Comparison of ENCODE assay signal across 1 cellular context in the genomic region with DNA sequence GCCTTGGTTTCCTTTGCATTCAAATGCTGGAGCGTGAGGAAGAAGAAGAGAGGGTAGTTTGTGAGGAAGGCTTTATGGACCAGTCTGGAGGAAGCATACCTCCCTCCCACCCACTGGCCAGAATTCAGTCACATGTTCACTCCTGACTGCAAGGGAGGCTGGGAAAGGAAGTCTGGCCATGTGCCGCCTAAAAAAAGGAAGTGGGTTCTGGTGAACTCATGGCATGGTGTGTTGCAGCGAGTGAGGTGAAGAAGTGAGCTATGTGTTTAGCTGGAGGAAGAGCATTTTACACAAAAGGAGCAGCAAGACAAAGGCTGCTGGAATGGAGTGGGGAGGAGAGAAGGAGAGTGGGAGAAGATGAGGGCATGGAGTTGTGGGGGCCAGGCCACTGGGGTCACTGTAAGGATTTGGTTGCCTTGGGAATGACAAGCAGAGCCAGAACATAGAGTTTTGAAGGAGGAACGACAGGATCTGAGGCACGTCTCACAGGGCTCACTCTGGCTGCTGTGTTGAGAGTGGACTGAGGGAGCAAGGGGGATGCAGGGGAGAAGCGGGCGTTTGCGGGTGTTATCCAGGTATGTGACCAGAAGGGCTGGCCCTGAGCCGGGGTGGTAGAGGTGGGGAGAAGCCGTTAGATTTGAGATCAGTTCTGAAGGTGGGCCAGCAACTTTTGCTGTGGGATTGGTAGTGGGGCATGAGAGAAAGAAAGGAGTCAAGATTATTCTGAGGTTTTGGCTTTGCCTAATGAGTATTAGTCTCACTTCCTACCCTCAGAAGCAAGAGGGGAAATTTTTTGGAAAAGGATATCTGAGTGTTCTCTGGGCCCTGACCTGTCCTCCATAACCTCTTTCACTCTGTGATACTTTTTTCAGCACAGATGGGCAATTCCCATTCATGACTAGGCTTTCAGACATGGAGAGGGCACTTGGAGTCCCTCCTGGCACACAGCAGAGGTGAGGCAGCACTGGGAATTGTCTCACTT.
TF ChIP-seq lines count a peak whose summit lies in the region.

No MANE protein-coding gene starts in this region.

TF ChIP-seq in GM12878, 131 proteins besides CTCF, POLR2A, EP300 and RAD21 (continued from another document and continues in another):
- TF ChIP-seq, protein P1, sequence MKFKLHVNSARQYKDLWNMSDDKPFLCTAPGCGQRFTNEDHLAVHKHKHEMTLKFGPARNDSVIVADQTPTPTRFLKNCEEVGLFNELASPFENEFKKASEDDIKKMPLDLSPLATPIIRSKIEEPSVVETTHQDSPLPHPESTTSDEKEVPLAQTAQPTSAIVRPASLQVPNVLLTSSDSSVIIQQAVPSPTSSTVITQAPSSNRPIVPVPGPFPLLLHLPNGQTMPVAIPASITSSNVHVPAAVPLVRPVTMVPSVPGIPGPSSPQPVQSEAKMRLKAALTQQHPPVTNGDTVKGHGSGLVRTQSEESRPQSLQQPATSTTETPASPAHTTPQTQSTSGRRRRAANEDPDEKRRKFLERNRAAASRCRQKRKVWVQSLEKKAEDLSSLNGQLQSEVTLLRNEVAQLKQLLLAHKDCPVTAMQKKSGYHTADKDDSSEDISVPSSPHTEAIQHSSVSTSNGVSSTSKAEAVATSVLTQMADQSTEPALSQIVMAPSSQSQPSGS (IDR thresholded peaks at IDR 0.05; ENCODE audit: low read length), result no peak
- TF ChIP-seq NR2C2 (IDR thresholded peaks at IDR 0.05; ENCODE audit: borderline replicate concordance, control insufficient read depth, insufficient read length, low read depth) (no peak), SRF (IDR thresholded peaks at IDR 0.05; ENCODE audit: low read depth in 2 of 2, low read length in 2 of 2) (no peak), RCOR1 (conservative IDR thresholded peaks at IDR 0.05; ENCODE audit: low read depth, low read length) (no peak), BCL11A (IDR thresholded peaks at IDR 0.05; ENCODE audit: low read depth, low read length) (no peak), PML (IDR thresholded peaks at IDR 0.05; ENCODE audit: low read length) (no peak), RBBP5 (conservative IDR thresholded peaks at IDR 0.05) (no peak), IRF4 (IDR thresholded peaks at IDR 0.05; ENCODE audit: low read depth, low read length) (no peak), POU2F2 (IDR thresholded peaks at IDR 0.05; ENCODE audit: borderline replicate concordance, low read depth, low read length) (no peak), CHD4 (IDR thresholded peaks at IDR 0.05) (no peak), TCF7 (IDR thresholded peaks at IDR 0.05; ENCODE audit: borderline replicate concordance) (no peak), GABPA (IDR thresholded peaks at IDR 0.05; ENCODE audit: low read depth) (peak; percentile 56; the same call in 1 of the 2 replicates), RAD51 (IDR thresholded peaks at IDR 0.05) (peak; percentile 87), KDM1A (IDR thresholded peaks at IDR 0.05; ENCODE audit: borderline replicate concordance) (no peak), WRNIP1 (IDR thresholded peaks at IDR 0.05; ENCODE audit: borderline replicate concordance, low read depth, low read length) (no peak), ZNF384 (IDR thresholded peaks at IDR 0.05; ENCODE audit: borderline replicate concordance, low read depth, low read length) (no peak), EED (IDR thresholded peaks at IDR 0.05; ENCODE audit: low read depth) (no peak), NBN (IDR thresholded peaks at IDR 0.05) (peak; percentile 52; the same call in 1 of the 2 replicates), ASH2L (IDR thresholded peaks at IDR 0.05; ENCODE audit: borderline replicate concordance, low read depth) (no peak), NFIC (IDR thresholded peaks at IDR 0.05; ENCODE audit: low read depth, low read length) (no peak), MTA2 (IDR thresholded peaks at IDR 0.05; ENCODE audit: low read depth) (no peak), DPF2 (IDR thresholded peaks at IDR 0.05) (no peak), NR2C1 (IDR thresholded peaks at IDR 0.05) (no peak), HDGF (IDR thresholded peaks at IDR 0.05) (peak; percentile 49; the same call in 1 of the 2 replicates), CREM (IDR thresholded peaks at IDR 0.05; ENCODE audit: low read depth) (no peak), HCFC1 (IDR thresholded peaks at IDR 0.05; ENCODE audit: low read length) (peak; percentile 43; the same call in 1 of the 2 replicates), SPI1 (IDR thresholded peaks at IDR 0.05; ENCODE audit: borderline replicate concordance, insufficient read depth, low read depth, low read length) (peak; percentile 97), CHD2 (IDR thresholded peaks at IDR 0.05; ENCODE audit: borderline replicate concordance, low read depth, low read length) (no peak)
- TF ChIP-seq, protein P2, sequence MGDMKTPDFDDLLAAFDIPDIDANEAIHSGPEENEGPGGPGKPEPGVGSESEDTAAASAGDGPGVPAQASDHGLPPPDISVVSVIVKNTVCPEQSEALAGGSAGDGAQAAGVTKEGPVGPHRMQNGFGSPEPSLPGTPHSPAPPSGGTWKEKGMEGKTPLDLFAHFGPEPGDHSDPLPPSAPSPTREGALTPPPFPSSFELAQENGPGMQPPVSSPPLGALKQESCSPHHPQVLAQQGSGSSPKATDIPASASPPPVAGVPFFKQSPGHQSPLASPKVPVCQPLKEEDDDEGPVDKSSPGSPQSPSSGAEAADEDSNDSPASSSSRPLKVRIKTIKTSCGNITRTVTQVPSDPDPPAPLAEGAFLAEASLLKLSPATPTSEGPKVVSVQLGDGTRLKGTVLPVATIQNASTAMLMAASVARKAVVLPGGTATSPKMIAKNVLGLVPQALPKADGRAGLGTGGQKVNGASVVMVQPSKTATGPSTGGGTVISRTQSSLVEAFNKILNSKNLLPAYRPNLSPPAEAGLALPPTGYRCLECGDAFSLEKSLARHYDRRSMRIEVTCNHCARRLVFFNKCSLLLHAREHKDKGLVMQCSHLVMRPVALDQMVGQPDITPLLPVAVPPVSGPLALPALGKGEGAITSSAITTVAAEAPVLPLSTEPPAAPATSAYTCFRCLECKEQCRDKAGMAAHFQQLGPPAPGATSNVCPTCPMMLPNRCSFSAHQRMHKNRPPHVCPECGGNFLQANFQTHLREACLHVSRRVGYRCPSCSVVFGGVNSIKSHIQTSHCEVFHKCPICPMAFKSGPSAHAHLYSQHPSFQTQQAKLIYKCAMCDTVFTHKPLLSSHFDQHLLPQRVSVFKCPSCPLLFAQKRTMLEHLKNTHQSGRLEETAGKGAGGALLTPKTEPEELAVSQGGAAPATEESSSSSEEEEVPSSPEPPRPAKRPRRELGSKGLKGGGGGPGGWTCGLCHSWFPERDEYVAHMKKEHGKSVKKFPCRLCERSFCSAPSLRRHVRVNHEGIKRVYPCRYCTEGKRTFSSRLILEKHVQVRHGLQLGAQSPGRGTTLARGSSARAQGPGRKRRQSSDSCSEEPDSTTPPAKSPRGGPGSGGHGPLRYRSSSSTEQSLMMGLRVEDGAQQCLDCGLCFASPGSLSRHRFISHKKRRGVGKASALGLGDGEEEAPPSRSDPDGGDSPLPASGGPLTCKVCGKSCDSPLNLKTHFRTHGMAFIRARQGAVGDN (IDR thresholded peaks at IDR 0.05), result peak; percentile 86
- TF ChIP-seq, protein P3, sequence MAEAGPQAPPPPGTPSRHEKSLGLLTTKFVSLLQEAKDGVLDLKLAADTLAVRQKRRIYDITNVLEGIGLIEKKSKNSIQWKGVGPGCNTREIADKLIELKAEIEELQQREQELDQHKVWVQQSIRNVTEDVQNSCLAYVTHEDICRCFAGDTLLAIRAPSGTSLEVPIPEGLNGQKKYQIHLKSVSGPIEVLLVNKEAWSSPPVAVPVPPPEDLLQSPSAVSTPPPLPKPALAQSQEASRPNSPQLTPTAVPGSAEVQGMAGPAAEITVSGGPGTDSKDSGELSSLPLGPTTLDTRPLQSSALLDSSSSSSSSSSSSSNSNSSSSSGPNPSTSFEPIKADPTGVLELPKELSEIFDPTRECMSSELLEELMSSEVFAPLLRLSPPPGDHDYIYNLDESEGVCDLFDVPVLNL (IDR thresholded peaks at IDR 0.05; ENCODE audit: low read depth, low read length), result no peak
- TF ChIP-seq, protein P4, sequence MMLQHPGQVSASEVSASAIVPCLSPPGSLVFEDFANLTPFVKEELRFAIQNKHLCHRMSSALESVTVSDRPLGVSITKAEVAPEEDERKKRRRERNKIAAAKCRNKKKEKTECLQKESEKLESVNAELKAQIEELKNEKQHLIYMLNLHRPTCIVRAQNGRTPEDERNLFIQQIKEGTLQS (IDR thresholded peaks at IDR 0.05; ENCODE audit: borderline replicate concordance, extremely low read depth, low read depth, low read length), result no peak
- TF ChIP-seq, protein P5, sequence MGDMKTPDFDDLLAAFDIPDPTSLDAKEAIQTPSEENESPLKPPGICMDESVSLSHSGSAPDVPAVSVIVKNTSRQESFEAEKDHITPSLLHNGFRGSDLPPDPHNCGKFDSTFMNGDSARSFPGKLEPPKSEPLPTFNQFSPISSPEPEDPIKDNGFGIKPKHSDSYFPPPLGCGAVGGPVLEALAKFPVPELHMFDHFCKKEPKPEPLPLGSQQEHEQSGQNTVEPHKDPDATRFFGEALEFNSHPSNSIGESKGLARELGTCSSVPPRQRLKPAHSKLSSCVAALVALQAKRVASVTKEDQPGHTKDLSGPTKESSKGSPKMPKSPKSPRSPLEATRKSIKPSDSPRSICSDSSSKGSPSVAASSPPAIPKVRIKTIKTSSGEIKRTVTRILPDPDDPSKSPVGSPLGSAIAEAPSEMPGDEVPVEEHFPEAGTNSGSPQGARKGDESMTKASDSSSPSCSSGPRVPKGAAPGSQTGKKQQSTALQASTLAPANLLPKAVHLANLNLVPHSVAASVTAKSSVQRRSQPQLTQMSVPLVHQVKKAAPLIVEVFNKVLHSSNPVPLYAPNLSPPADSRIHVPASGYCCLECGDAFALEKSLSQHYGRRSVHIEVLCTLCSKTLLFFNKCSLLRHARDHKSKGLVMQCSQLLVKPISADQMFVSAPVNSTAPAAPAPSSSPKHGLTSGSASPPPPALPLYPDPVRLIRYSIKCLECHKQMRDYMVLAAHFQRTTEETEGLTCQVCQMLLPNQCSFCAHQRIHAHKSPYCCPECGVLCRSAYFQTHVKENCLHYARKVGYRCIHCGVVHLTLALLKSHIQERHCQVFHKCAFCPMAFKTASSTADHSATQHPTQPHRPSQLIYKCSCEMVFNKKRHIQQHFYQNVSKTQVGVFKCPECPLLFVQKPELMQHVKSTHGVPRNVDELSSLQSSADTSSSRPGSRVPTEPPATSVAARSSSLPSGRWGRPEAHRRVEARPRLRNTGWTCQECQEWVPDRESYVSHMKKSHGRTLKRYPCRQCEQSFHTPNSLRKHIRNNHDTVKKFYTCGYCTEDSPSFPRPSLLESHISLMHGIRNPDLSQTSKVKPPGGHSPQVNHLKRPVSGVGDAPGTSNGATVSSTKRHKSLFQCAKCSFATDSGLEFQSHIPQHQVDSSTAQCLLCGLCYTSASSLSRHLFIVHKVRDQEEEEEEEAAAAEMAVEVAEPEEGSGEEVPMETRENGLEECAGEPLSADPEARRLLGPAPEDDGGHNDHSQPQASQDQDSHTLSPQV (IDR thresholded peaks at IDR 0.05), result no peak
- TF ChIP-seq, protein P6, sequence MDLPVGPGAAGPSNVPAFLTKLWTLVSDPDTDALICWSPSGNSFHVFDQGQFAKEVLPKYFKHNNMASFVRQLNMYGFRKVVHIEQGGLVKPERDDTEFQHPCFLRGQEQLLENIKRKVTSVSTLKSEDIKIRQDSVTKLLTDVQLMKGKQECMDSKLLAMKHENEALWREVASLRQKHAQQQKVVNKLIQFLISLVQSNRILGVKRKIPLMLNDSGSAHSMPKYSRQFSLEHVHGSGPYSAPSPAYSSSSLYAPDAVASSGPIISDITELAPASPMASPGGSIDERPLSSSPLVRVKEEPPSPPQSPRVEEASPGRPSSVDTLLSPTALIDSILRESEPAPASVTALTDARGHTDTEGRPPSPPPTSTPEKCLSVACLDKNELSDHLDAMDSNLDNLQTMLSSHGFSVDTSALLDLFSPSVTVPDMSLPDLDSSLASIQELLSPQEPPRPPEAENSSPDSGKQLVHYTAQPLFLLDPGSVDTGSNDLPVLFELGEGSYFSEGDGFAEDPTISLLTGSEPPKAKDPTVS (IDR thresholded peaks at IDR 0.05; ENCODE audit: low read depth, low read length), result no peak
- TF ChIP-seq, protein P7, sequence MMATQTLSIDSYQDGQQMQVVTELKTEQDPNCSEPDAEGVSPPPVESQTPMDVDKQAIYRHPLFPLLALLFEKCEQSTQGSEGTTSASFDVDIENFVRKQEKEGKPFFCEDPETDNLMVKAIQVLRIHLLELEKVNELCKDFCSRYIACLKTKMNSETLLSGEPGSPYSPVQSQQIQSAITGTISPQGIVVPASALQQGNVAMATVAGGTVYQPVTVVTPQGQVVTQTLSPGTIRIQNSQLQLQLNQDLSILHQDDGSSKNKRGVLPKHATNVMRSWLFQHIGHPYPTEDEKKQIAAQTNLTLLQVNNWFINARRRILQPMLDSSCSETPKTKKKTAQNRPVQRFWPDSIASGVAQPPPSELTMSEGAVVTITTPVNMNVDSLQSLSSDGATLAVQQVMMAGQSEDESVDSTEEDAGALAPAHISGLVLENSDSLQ (IDR thresholded peaks at IDR 0.05), result no peak
- TF ChIP-seq, protein P8, sequence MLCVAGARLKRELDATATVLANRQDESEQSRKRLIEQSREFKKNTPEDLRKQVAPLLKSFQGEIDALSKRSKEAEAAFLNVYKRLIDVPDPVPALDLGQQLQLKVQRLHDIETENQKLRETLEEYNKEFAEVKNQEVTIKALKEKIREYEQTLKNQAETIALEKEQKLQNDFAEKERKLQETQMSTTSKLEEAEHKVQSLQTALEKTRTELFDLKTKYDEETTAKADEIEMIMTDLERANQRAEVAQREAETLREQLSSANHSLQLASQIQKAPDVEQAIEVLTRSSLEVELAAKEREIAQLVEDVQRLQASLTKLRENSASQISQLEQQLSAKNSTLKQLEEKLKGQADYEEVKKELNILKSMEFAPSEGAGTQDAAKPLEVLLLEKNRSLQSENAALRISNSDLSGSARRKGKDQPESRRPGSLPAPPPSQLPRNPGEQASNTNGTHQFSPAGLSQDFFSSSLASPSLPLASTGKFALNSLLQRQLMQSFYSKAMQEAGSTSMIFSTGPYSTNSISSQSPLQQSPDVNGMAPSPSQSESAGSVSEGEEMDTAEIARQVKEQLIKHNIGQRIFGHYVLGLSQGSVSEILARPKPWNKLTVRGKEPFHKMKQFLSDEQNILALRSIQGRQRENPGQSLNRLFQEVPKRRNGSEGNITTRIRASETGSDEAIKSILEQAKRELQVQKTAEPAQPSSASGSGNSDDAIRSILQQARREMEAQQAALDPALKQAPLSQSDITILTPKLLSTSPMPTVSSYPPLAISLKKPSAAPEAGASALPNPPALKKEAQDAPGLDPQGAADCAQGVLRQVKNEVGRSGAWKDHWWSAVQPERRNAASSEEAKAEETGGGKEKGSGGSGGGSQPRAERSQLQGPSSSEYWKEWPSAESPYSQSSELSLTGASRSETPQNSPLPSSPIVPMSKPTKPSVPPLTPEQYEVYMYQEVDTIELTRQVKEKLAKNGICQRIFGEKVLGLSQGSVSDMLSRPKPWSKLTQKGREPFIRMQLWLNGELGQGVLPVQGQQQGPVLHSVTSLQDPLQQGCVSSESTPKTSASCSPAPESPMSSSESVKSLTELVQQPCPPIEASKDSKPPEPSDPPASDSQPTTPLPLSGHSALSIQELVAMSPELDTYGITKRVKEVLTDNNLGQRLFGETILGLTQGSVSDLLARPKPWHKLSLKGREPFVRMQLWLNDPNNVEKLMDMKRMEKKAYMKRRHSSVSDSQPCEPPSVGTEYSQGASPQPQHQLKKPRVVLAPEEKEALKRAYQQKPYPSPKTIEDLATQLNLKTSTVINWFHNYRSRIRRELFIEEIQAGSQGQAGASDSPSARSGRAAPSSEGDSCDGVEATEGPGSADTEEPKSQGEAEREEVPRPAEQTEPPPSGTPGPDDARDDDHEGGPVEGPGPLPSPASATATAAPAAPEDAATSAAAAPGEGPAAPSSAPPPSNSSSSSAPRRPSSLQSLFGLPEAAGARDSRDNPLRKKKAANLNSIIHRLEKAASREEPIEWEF (IDR thresholded peaks at IDR 0.05; ENCODE audit: insufficient replicate concordance, low read depth, low read length), result no peak
